Comparison of ENCODE assay signal across 1 cellular context in the genomic region with DNA sequence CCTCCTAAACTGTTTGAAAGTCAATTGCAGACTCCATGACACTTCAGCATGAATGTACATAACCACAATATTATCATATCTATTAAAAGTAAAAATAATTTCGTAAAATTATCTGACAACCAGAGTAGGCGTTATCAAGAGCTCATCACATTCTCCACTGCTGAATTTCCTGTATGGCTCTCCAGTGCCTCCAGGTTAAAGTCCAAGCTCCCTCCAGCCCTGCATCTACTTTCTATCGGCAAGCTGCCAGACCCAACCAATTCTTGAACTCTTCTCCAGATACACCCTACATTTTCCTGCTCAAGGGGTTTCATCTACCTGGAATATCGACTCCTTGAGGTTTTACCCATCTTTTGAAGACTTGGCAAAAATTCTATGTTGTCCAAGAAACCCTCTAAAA.
TF ChIP-seq lines count a peak whose summit lies in the region.

No MANE protein-coding gene starts in this region.

TF ChIP-seq in HepG2, 621 proteins besides CTCF, POLR2A, EP300 and RAD21:
- TF ChIP-seq JUN (CRISPR knock-in tag; IDR thresholded peaks at IDR 0.05) (no peak), HNF4A (CRISPR knock-in tag; IDR thresholded peaks at IDR 0.05) (0 out of 2 replicates have a peak, but pooled peaks have one; percentile 24), DNMT1 (CRISPR knock-in tag; IDR thresholded peaks at IDR 0.05) (no peak)
- TF ChIP-seq, protein P1, sequence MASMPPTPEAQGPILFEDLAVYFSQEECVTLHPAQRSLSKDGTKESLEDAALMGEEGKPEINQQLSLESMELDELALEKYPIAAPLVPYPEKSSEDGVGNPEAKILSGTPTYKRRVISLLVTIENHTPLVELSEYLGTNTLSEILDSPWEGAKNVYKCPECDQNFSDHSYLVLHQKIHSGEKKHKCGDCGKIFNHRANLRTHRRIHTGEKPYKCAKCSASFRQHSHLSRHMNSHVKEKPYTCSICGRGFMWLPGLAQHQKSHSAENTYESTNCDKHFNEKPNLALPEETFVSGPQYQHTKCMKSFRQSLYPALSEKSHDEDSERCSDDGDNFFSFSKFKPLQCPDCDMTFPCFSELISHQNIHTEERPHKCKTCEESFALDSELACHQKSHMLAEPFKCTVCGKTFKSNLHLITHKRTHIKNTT (CRISPR knock-in tag; IDR thresholded peaks at IDR 0.05), result no peak
TF ChIP-seq in HepG2: peak in this region for 1.
